Comparison of ENCODE assay signal across 8 cellular contexts in the genomic region with DNA sequence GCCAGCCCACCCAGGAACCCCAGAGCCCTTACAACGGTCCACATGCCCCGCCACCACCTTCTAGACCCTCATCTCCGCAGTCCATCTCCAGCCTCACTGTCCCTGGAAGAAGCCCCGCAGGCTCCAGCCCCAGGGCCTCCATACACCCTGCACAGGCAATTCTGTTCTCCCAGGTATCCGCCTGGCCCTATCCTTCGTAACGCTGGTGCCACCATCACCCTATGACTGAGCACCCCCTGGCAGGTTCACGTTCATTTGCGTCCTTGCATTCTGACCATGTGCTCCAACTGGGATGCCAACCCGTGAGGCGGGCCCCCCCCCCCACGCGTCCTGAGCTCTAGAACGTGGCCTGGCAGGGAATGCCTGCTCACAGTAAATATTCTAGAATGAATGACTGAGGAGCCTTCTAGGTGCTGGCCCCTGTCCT. TPM values are rescaled to one million over a fixed set of nuclear protein-coding genes. Genes with fewer than 3 reads are reported as not detected.
DNase-seq lines count a peak whose midpoint lies in the region; ATAC-seq and TF ChIP-seq lines count a peak whose summit lies in the region.

No MANE protein-coding gene starts in this region.

- H2AFZ ChIP-seq in PC-3 (ENCODE audit: low read length) (peak overlapping the region; percentile 86), osteoblast (ENCODE audit: low read length) (peak overlapping the region; percentile 93)

- H3F3A ChIP-seq in PC-3 (ENCODE audit: low read length, unreplicated experiment), result no peaks in the 10 kb centered on the region

- peaks cover 5 to 21% (median 12%) of the 10 kb centered on the region in 4 donors for H3K4me1 Mint-ChIP-seq in CD4-positive, alpha-beta memory T cell
- peaks cover 7 to 17% of the 10 kb centered on the region in 2 donors for H3K4me1 Mint-ChIP-seq in effector memory CD8-positive, alpha-beta T cell (ENCODE audit: low read depth in 2 of 2)

- H3K79me2 ChIP-seq in PC-3 (ENCODE audit: low read length) (peaks cover 43% of the 10 kb centered on the region), osteoblast (ENCODE audit: insufficient read depth, low read length) (no peaks in the 10 kb centered on the region)

- H4K20me1 ChIP-seq in PC-3 (ENCODE audit: low read length) (peaks cover 11% of the 10 kb centered on the region; the same call in 1 of the 2 replicates), osteoblast (ENCODE audit: insufficient read depth, low read length) (no peaks in the 10 kb centered on the region)

- H3K9ac ChIP-seq in PC-3 (ENCODE audit: low read length), result peak overlapping the region; percentile 88

- intact Hi-C loops in CD4-positive, alpha-beta memory T cell (cut with micrococcal nuclease), result loop anchor here (5.0 kb wide), 2 partner anchors 33 to 123 kb away; partner anchors contain the start of gene DHX37
- intact Hi-C loops in PC-3 (cut with micrococcal nuclease), result loop anchor here (5.0 kb wide), 1 partner anchor 87 kb away; no protein-coding TSS in a partner anchor

- CTCF ChIA-PET in CD4-positive, alpha-beta memory T cell (lab: Charles Lee; ENCODE audit: partially characterized antibody), result interaction anchor here (1.0 kb wide), 1 partner anchor 75 kb away, joined by 3 read pairs; no protein-coding TSS in a partner anchor
- CTCF ChIA-PET in PC-3 (lab: Charles Lee), result interaction anchor here (0.6 kb wide), 2 partner anchors 26 to 77 kb away, joined by 3 to 5 read pairs; no protein-coding TSS in a partner anchor

- peaks cover 12% of the 10 kb centered on the region for H3K4me1 ChIP-seq in CD4-positive, alpha-beta memory T cell (ENCODE audit: insufficient read depth, low read length)
- H3K4me1 ChIP-seq in PC-3 (ENCODE audit: insufficient read depth, low read length), result peaks cover 26% of the 10 kb centered on the region
- H3K4me1 ChIP-seq in osteoblast (ENCODE audit: insufficient read depth, low read length), result peaks cover 20% of the 10 kb centered on the region

- H3K4me3 Mint-ChIP-seq in CD4-positive, alpha-beta memory T cell, result peak overlapping the region; percentile 68 to 84 (median 80)
- peak overlapping the region; percentile 81 to 83 for H3K4me3 Mint-ChIP-seq in effector memory CD8-positive, alpha-beta T cell

- H3K9me3 Mint-ChIP-seq in CD4-positive, alpha-beta memory T cell, result no peaks in the 10 kb centered on the region
- no peaks in the 10 kb centered on the region for H3K9me3 Mint-ChIP-seq in effector memory CD8-positive, alpha-beta T cell

- H3K4me2 ChIP-seq in PC-3 (ENCODE audit: low read length) (peak overlapping the region; percentile 81), osteoblast (ENCODE audit: insufficient read depth, low read length) (peak overlapping the region; percentile 90)

- H3K9me2 ChIP-seq in PC-3 (replicated peaks; ENCODE audit: low read length), result no peaks in the 10 kb centered on the region

- no peaks in the 10 kb centered on the region for H3K36me3 ChIP-seq in CD4-positive, alpha-beta memory T cell (ENCODE audit: insufficient read depth, low read length)
- 0 out of 2 replicates have a peak, but pooled peaks cover 5% of the 10 kb centered on the region for H3K36me3 ChIP-seq in PC-3 (ENCODE audit: low read depth, low read length)
- no peaks in the 10 kb centered on the region for H3K36me3 ChIP-seq in osteoblast (ENCODE audit: insufficient read depth, low read length)

- H3K36me3 Mint-ChIP-seq in CD4-positive, alpha-beta memory T cell, result no peaks in the 10 kb centered on the region
- peaks cover 9% of the 10 kb centered on the region for H3K36me3 Mint-ChIP-seq in effector memory CD8-positive, alpha-beta T cell (ENCODE audit: insufficient read depth)

- ATAC-seq in PC-3 (no peak), GM21381 (IDR thresholded peaks at IDR 0.05; ENCODE audit: unreplicated experiment) (no peak), GM21390 (IDR thresholded peaks at IDR 0.05; ENCODE audit: unreplicated experiment) (no peak), GM18498 (IDR thresholded peaks at IDR 0.05; ENCODE audit: unreplicated experiment) (no peak)
- no peak for ATAC-seq in effector memory CD8-positive, alpha-beta T cell (replicated peaks)

- TF ChIP-seq CTCF in PC-3 (conservative IDR thresholded peaks at IDR 0.05; ENCODE audit: low read depth, low read length) (no peak), osteoblast (IDR thresholded peaks at IDR 0.05; ENCODE audit: extremely low read depth, low read depth, low read length) (no peak)

- H3K27ac Mint-ChIP-seq in CD4-positive, alpha-beta memory T cell, result peak overlapping the region in 5 of 7 donors; percentile 35 to 89 (median 85)
- H3K27ac Mint-ChIP-seq in effector memory CD8-positive, alpha-beta T cell, result peak overlapping the region; percentile 84

- DNase-seq in CD4-positive, alpha-beta memory T cell, result no peak
- DNase-seq in PC-3, result no peak
- DNase-seq in effector memory CD8-positive, alpha-beta T cell, result no peak
- peak; percentile 3 for DNase-seq in osteoblast (ENCODE audit: insufficient read length, low spot score, missing footprints)
- no peak for DNase-seq in activated effector memory CD4-positive, alpha-beta T cell treated with Interleukin-2 at 50 U/mL for 16 hours

- H3K27me3 Mint-ChIP-seq in CD4-positive, alpha-beta memory T cell, result peaks cover 3 to 4% of the 10 kb centered on the region in 2 donors
- peaks cover 7 to 11% of the 10 kb centered on the region in 2 donors for H3K27me3 Mint-ChIP-seq in effector memory CD8-positive, alpha-beta T cell

- POLR2A ChIA-PET in CD4-positive, alpha-beta memory T cell (lab: Charles Lee; ENCODE audit: partially characterized antibody), result interaction anchor here (1.0 kb wide), 1 partner anchor 50 kb away, joined by 4 read pairs; the partner anchor contains the start of gene UBC
- POLR2A ChIA-PET in PC-3 (lab: Charles Lee; ENCODE audit: unreplicated experiment), result no interaction called here

- peak overlapping the region in 1 of 2 donors; percentile 46 for H3K4me3 ChIP-seq in CD4-positive, alpha-beta memory T cell (ENCODE audit: low read length in 2 of 2)
- peak overlapping the region; percentile 58 for H3K4me3 ChIP-seq in PC-3 (ENCODE audit: low read length)
- peak overlapping the region; percentile 82 for H3K4me3 ChIP-seq in osteoblast (ENCODE audit: insufficient read depth, low read length)

- no peaks in the 10 kb centered on the region for H3K9me3 ChIP-seq in CD4-positive, alpha-beta memory T cell (ENCODE audit: control insufficient read depth in 1 of 2, low read length in 2 of 2)
- no peaks in the 10 kb centered on the region for H3K9me3 ChIP-seq in PC-3 (ENCODE audit: low read length)
- no peaks in the 10 kb centered on the region for H3K9me3 ChIP-seq in osteoblast (ENCODE audit: low read depth, low read length)

- no peaks in the 10 kb centered on the region for H3K27me3 ChIP-seq in CD4-positive, alpha-beta memory T cell (ENCODE audit: insufficient read depth, low read length)
- H3K27me3 ChIP-seq in PC-3 (ENCODE audit: low read length) (no peaks in the 10 kb centered on the region), osteoblast (ENCODE audit: insufficient read depth, low read length) (no peaks in the 10 kb centered on the region)

- H3K27ac ChIP-seq in CD4-positive, alpha-beta memory T cell (ENCODE audit: low read depth, low read length), result no peak overlapping the region
- H3K27ac ChIP-seq in PC-3 (ENCODE audit: low read length) (peak overlapping the region; percentile 37), osteoblast (ENCODE audit: low read depth, low read length) (peak overlapping the region; percentile 48)

- TSS peak; percentile 89 for BruUV-seq in PC-3 (replicated peaks; lab: Mats Ljungman, UMichigan)

RNA-seq across cellular contexts. Expression of gene SCARB1, which starts 0.7 kb away (rescaled TPM):
- total RNA-seq in CD4-positive, alpha-beta memory T cell, result 1 to 10 TPM; 2.2 to 2.6 TPM
- polyA plus RNA-seq in CD4-positive, alpha-beta memory T cell, result 1 to 10 TPM; 1.5 to 1.6 TPM
- total RNA-seq in PC-3 (2014; rRNA removed) (79.1 and 80.5 TPM in 2 replicates), osteoblast (9.4 and 10.9 TPM in 2 replicates)

RNA-seq across cellular contexts. Expression of gene UBC, which starts 50.1 kb away (rescaled TPM):
- total RNA-seq in CD4-positive, alpha-beta memory T cell, result 100 to 1,000 TPM; 858 to 878 TPM
- polyA plus RNA-seq in CD4-positive, alpha-beta memory T cell, result 1,000 to 10,000 TPM in 1 of 2 donors, 100 to 1,000 TPM in 1; 853 to 1,668 TPM
- total RNA-seq in PC-3 (2014; rRNA removed) (1,587 TPM in 2 replicates), osteoblast (1,904 and 1,975 TPM in 2 replicates)
